7 cellular contexts compared by ENCODE assay signal in genomic region chr14:49633650-49634546, GRCh38. TPM values are rescaled to one million over a fixed set of nuclear protein-coding genes. Genes with fewer than 3 reads are reported as not detected.
DNase-seq lines count a peak whose midpoint lies in the region; ATAC-seq, FAIRE-seq and TF ChIP-seq lines count a peak whose summit lies in the region.

No MANE protein-coding gene starts in this region.

- H2AFZ ChIP-seq in astrocyte (ENCODE audit: low read depth, low read length), result peak overlapping the region; percentile 96

- H3K4me1 ChIP-seq in astrocyte (ENCODE audit: insufficient read depth, low read length), result peaks cover 7% of the 10 kb centered on the region

- H3K36me3 ChIP-seq in astrocyte (ENCODE audit: insufficient read depth, low read length), result peaks cover 4% of the 10 kb centered on the region

- H3K27me3 Mint-ChIP-seq in T-helper 2 cell treated with Interferon-gamma antibody and Interleukin-4, amounts not matched to agents 5 μg/mL and 100 μg/mL, for 36 hours (ENCODE audit: low read depth), result no peaks in the 10 kb centered on the region
- H3K27me3 Mint-ChIP-seq in astrocyte (ENCODE audit: low read depth, unreplicated experiment), result no peaks in the 10 kb centered on the region

- peaks cover 23% of the 10 kb centered on the region for H3K36me3 Mint-ChIP-seq in T-helper 2 cell treated with Interferon-gamma antibody and Interleukin-4, amounts not matched to agents 5 μg/mL and 100 μg/mL, for 36 hours (ENCODE audit: low read depth)
- H3K36me3 Mint-ChIP-seq in astrocyte (ENCODE audit: low read depth, unreplicated experiment), result peaks cover 6% of the 10 kb centered on the region

- H4K20me1 ChIP-seq in astrocyte (ENCODE audit: insufficient read depth, low read length), result peaks cover 49% of the 10 kb centered on the region

- peak overlapping the region; percentile 90 for H3K9ac ChIP-seq in astrocyte (ENCODE audit: low read length)

- no peaks in the 10 kb centered on the region for H3K9me3 Mint-ChIP-seq in T-helper 2 cell treated with Interferon-gamma antibody and Interleukin-4, amounts not matched to agents 5 μg/mL and 100 μg/mL, for 36 hours
- no peaks in the 10 kb centered on the region for H3K9me3 Mint-ChIP-seq in astrocyte (ENCODE audit: unreplicated experiment)

- peak overlapping the region; percentile 94 for H3K27ac Mint-ChIP-seq in T-helper 2 cell treated with Interferon-gamma antibody and Interleukin-4, amounts not matched to agents 5 μg/mL and 100 μg/mL, for 36 hours
- peak overlapping the region; percentile 92 for H3K27ac Mint-ChIP-seq in astrocyte (ENCODE audit: unreplicated experiment)

- peaks cover 27% of the 10 kb centered on the region for H3K4me1 Mint-ChIP-seq in T-helper 2 cell treated with Interferon-gamma antibody and Interleukin-4, amounts not matched to agents 5 μg/mL and 100 μg/mL, for 36 hours (ENCODE audit: low read depth)
- H3K4me1 Mint-ChIP-seq in astrocyte (ENCODE audit: low read depth, unreplicated experiment), result peaks cover 12% of the 10 kb centered on the region

- H3K9me3 ChIP-seq in astrocyte (ENCODE audit: insufficient read depth, low read depth, low read length), result no peaks in the 10 kb centered on the region

- ATAC-seq in HG02973 (IDR thresholded peaks at IDR 0.05; ENCODE audit: unreplicated experiment), result peak; percentile 72

- peaks cover 85% of the 10 kb centered on the region for H3K79me2 ChIP-seq in astrocyte (ENCODE audit: insufficient read depth, low read length)

- H3K4me3 ChIP-seq in astrocyte (ENCODE audit: insufficient read depth, low read depth, low read length), result peak overlapping the region; percentile 73
- peak overlapping the region; percentile 92 for H3K4me3 ChIP-seq in retinal pigment epithelial cell (ENCODE audit: low read length)

- peak overlapping the region; percentile 91 for H3K27ac ChIP-seq in astrocyte (ENCODE audit: low read depth, low read length)

- TF ChIP-seq CTCF in astrocyte (IDR thresholded peaks at IDR 0.05; ENCODE audit: insufficient read depth, low read depth, low read length) (peak; percentile 46), retinal pigment epithelial cell (conservative IDR thresholded peaks at IDR 0.05; ENCODE audit: low read depth, low read length) (peak; percentile 69)

- no peaks in the 10 kb centered on the region for H3K27me3 ChIP-seq in astrocyte (ENCODE audit: insufficient read depth, low read length)

- peak overlapping the region; percentile 99 for H3K4me3 Mint-ChIP-seq in T-helper 2 cell treated with Interferon-gamma antibody and Interleukin-4, amounts not matched to agents 5 μg/mL and 100 μg/mL, for 36 hours
- H3K4me3 Mint-ChIP-seq in astrocyte (ENCODE audit: unreplicated experiment), result peak overlapping the region; percentile 96

- DNase-seq in GM18507 (ENCODE audit: extremely low spot score, insufficient read length, low read depth) (peak; percentile 71), NCI-H187 treated with DMSO at 0.1 percent for 48 hours (lab: John Stamatoyannopoulos, UW) (peak; percentile 61), astrocyte (ENCODE audit: low read depth) (peak; percentile 89), hippocampal formation (lab: John Stamatoyannopoulos, UW) (peak; percentile 86 to 96), retinal pigment epithelial cell (ENCODE audit: low read depth) (peak; percentile 85)
- DNase-seq in T-helper 2 cell treated with Interferon-gamma antibody and Interleukin-4, amounts not matched to agents 5 μg/mL and 100 μg/mL, for 36 hours (ENCODE audit: low spot score), result peak; percentile 95

- FAIRE-seq in GM18507 (lab: Jason Lieb, UNC) (peak; percentile 84), astrocyte (lab: Jason Lieb, UNC) (no peak)

- H3K4me2 ChIP-seq in astrocyte (ENCODE audit: low read length), result peak overlapping the region; percentile 83

RNA-seq across cellular contexts. Expression of gene DNAAF2, which starts 1.1 kb away (rescaled TPM):
- 8.7 and 10.7 TPM in 2 replicates for total RNA-seq in astrocyte

RNA-seq across cellular contexts. Expression of gene MGAT2, which starts 13.3 kb away (rescaled TPM):
- 55.5 and 56.0 TPM in 2 replicates for total RNA-seq in astrocyte

RNA-seq across cellular contexts. Expression of gene RPL36AL, which starts 13.5 kb away (rescaled TPM):
- total RNA-seq in astrocyte, result 166 and 194 TPM in 2 replicates

RNA-seq across cellular contexts. Expression of gene LRR1, which starts 35.2 kb away (rescaled TPM):
- 9.9 and 10.0 TPM in 2 replicates for total RNA-seq in astrocyte

RNA-seq across cellular contexts. Expression of gene RPS29, which starts 47.7 kb away (rescaled TPM):
- total RNA-seq in astrocyte, result 1,089 and 1,231 TPM in 2 replicates

Comparison
In these comparisons a context has a peak if more than half of its experiments do, and no peak if none do; other contexts are left out.
1. Peak in every context shown above with its lines: DNase-seq, ATAC-seq, H3K4me3 ChIP-seq and H3K27ac ChIP-seq.